In genomic region chr3:187902041-187902471, GRCh38 we compare ENCODE assay signal across 15 cellular contexts.
DNase-seq lines count a peak whose midpoint lies in the region; ATAC-seq and TF ChIP-seq lines count a peak whose summit lies in the region.
"Had no signal": no experiment of that assay in that cellular context is flagged by ENCODE, and none has a peak within 500 bp of the region (broad histone marks: within the 10 kb centered on the region; RNA-seq: fewer than 3 reads in every experiment).

No MANE protein-coding gene starts in this region.

- H3K9me3 Mint-ChIP-seq in stimulated activated naive B cell treated with anti-CD40 and anti-IgM and Interleukin-4, amounts not matched to agents 10 μg/mL and 1 μg/mL and 100 μg/mL, for 72 hours = peaks cover 0 to 1% of the 10 kb centered on the region in 2 donors
- no peaks in the 10 kb centered on the region for H3K9me3 Mint-ChIP-seq in Caco-2 (ENCODE audit: unreplicated experiment)
- H3K9me3 Mint-ChIP-seq: stimulated activated effector memory CD8-positive, alpha-beta T cell treated with anti-CD3 and anti-CD28 coated beads, Interleukin-12 subunit alpha, Interleukin-12 subunit beta, amount 100 ng/mL, for 72 hours had no signal

- no peak for TF ChIP-seq CTCF in GM20000 (IDR thresholded peaks at IDR 0.05; ENCODE audit: extremely low read depth, missing control alignments)
- no peak for TF ChIP-seq CTCF in Caco-2 (IDR thresholded peaks at IDR 0.05; ENCODE audit: insufficient read depth in 1 of 2, low read depth in 1 of 2, low read length in 1 of 2, severe bottlenecking in 1 of 2, unreplicated experiment in 1 of 2)
- no peak for TF ChIP-seq CTCF in tibial nerve (IDR thresholded peaks at IDR 0.05)

- H3K4me3 ChIP-seq in Caco-2 (ENCODE audit: low read depth, low read length) = no peak overlapping the region
- H3K4me3 ChIP-seq in tibial nerve = no peak overlapping the region
- H3K4me3 ChIP-seq: ascending aorta, K562, left ventricle myocardium inferior, ovary had no signal

- WGBS in tibial nerve, 2 donors = 91 to 94% methylated on average over 14 of the region's 14 CpGs

- peaks cover 4 to 11% of the 10 kb centered on the region in 2 donors for H3K27me3 Mint-ChIP-seq in stimulated activated naive B cell treated with anti-CD40 and anti-IgM and Interleukin-4, amounts not matched to agents 10 μg/mL and 1 μg/mL and 100 μg/mL, for 72 hours
- H3K27me3 Mint-ChIP-seq in Caco-2 (ENCODE audit: insufficient read depth, unreplicated experiment) = no peaks in the 10 kb centered on the region

- intact Hi-C loops in Caco-2 (cut with micrococcal nuclease; ENCODE audit: unreplicated experiment) = no loop called here

- no peaks in the 10 kb centered on the region for H3K27me3 ChIP-seq in Caco-2 (replicated peaks; ENCODE audit: control insufficient read depth, insufficient read depth, low read length)
- no peaks in the 10 kb centered on the region for H3K27me3 ChIP-seq in tibial nerve
- H3K27me3 ChIP-seq: ascending aorta, ovary had no signal

- H3K27ac ChIP-seq in tibial nerve = no peak overlapping the region
- H3K27ac ChIP-seq: ascending aorta, left ventricle myocardium inferior, ovary, VCaP had no signal

- ATAC-seq in HG02885 (IDR thresholded peaks at IDR 0.05; ENCODE audit: poor library complexity, unreplicated experiment) = peak; percentile 80
- peak in 1 of 2 donors; percentile 51 for ATAC-seq in stimulated activated naive B cell treated with anti-CD40 and anti-IgM and Interleukin-4, amounts not matched to agents 10 μg/mL and 1 μg/mL and 100 μg/mL, for 72 hours (replicated peaks)
- ATAC-seq in GM18517 (IDR thresholded peaks at IDR 0.05; ENCODE audit: unreplicated experiment) = no peak
- ATAC-seq: K562 had no signal

- POLR2A ChIA-PET in Caco-2 (lab: Charles Lee) = interaction anchor here (0.5 kb wide), 1 partner anchor 248 kb away, joined by 6 read pairs; no protein-coding TSS in a partner anchor

- no peak overlapping the region for H3K4me3 Mint-ChIP-seq in stimulated activated naive B cell treated with anti-CD40 and anti-IgM and Interleukin-4, amounts not matched to agents 10 μg/mL and 1 μg/mL and 100 μg/mL, for 72 hours
- no peak overlapping the region for H3K4me3 Mint-ChIP-seq in Caco-2 (ENCODE audit: unreplicated experiment)
- H3K4me3 Mint-ChIP-seq: stimulated activated effector memory CD8-positive, alpha-beta T cell treated with anti-CD3 and anti-CD28 coated beads, Interleukin-12 subunit alpha, Interleukin-12 subunit beta, amount 100 ng/mL, for 72 hours had no signal

- H3K36me3 ChIP-seq in Caco-2 (ENCODE audit: control insufficient read depth, insufficient read depth, low read length) (no peaks in the 10 kb centered on the region), tibial nerve (no peaks in the 10 kb centered on the region)
- H3K36me3 ChIP-seq: ascending aorta, left ventricle myocardium inferior, ovary had no signal

- H3K9me3 ChIP-seq in Caco-2 (no peaks in the 10 kb centered on the region), tibial nerve (no peaks in the 10 kb centered on the region)
- H3K9me3 ChIP-seq: ascending aorta, left ventricle myocardium inferior, ovary had no signal

- no peaks in the 10 kb centered on the region for H3K36me3 Mint-ChIP-seq in stimulated activated naive B cell treated with anti-CD40 and anti-IgM and Interleukin-4, amounts not matched to agents 10 μg/mL and 1 μg/mL and 100 μg/mL, for 72 hours
- H3K36me3 Mint-ChIP-seq in Caco-2 (ENCODE audit: insufficient read depth, unreplicated experiment) = no peaks in the 10 kb centered on the region
- H3K36me3 Mint-ChIP-seq: stimulated activated effector memory CD8-positive, alpha-beta T cell treated with anti-CD3 and anti-CD28 coated beads, Interleukin-12 subunit alpha, Interleukin-12 subunit beta, amount 100 ng/mL, for 72 hours had no signal

- no peak for TF ChIP-seq POLR2A in tibial nerve (IDR thresholded peaks at IDR 0.05)

- H3K4me1 ChIP-seq in Caco-2 (no peaks in the 10 kb centered on the region), tibial nerve (peaks cover 0 to 12% (median 3%) of the 10 kb centered on the region in 4 donors)
- H3K4me1 ChIP-seq: ascending aorta had no signal

- H3K4me1 Mint-ChIP-seq in stimulated activated naive B cell treated with anti-CD40 and anti-IgM and Interleukin-4, amounts not matched to agents 10 μg/mL and 1 μg/mL and 100 μg/mL, for 72 hours = peaks cover 10 to 18% of the 10 kb centered on the region in 2 donors
- H3K4me1 Mint-ChIP-seq in Caco-2 (ENCODE audit: low read depth, unreplicated experiment) = no peaks in the 10 kb centered on the region

- DNase-seq in GM20000 (ENCODE audit: low spot score) (peak; percentile 16), NAMALWA (ENCODE audit: low spot score) (peak; percentile 87), Caco-2 (no peak), tibial nerve (ENCODE audit: low spot score in 2 of 2) (no peak)
- no peak for DNase-seq in stimulated activated naive B cell treated with anti-CD40 and anti-IgM and Interleukin-4, amounts not matched to agents 10 μg/mL and 1 μg/mL and 100 μg/mL, for 72 hours
- DNase-seq: effector CD4-positive, alpha-beta T cell; left ventricle myocardium inferior; ovary; SHP77 had no signal

- no TSS peak for BruUV-seq in Caco-2 (replicated peaks; lab: Mats Ljungman, UMichigan)

- peak overlapping the region; percentile 81 for H3K27ac Mint-ChIP-seq in stimulated activated naive B cell treated with anti-CD40 and anti-IgM and Interleukin-4, amounts not matched to agents 10 μg/mL and 1 μg/mL and 100 μg/mL, for 72 hours
- H3K27ac Mint-ChIP-seq in Caco-2 (ENCODE audit: unreplicated experiment) = no peak overlapping the region
- H3K27ac Mint-ChIP-seq: stimulated activated effector memory CD8-positive, alpha-beta T cell treated with anti-CD3 and anti-CD28 coated beads, Interleukin-12 subunit alpha, Interleukin-12 subunit beta, amount 100 ng/mL, for 72 hours had no signal

- no peak for TF ChIP-seq EP300 in tibial nerve (IDR thresholded peaks at IDR 0.05)

- CTCF ChIA-PET in Caco-2 (lab: Charles Lee) = no interaction called here

Comparison
In these comparisons a context has a peak if more than half of its experiments do, and no peak if none do; other contexts are left out.
1. DNase-seq: peak in GM20000 (single experiment) and NAMALWA (single experiment); none in stimulated activated naive B cell treated with anti-CD40 and anti-IgM and Interleukin-4, amounts not matched to agents 10 μg/mL and 1 μg/mL and 100 μg/mL, for 72 hours (single experiment), Caco-2 (0 of 2) and tibial nerve (0 of 2).